In genomic region chr9:131525643-131526565, GRCh38 we compare ENCODE assay signal across 26 cellular contexts. TPM values are rescaled to one million over a fixed set of nuclear protein-coding genes. Genes with fewer than 3 reads are reported as not detected.
A peak's percentile ranks its signal among the peaks of the same experiment; 100 is the strongest.
DNase-seq lines count a peak whose midpoint lies in the region; ATAC-seq and FAIRE-seq lines count a peak whose summit lies in the region.
"Had no signal": no experiment of that assay in that cellular context is flagged by ENCODE, and none has a peak within 500 bp of the region (broad histone marks: within the 10 kb centered on the region; RNA-seq: fewer than 3 reads in every experiment).

No MANE protein-coding gene starts in this region.

- H3K27me3 Mint-ChIP-seq in activated T-helper 2 cell treated with anti-CD3 and anti-CD28 coated beads, Interferon-gamma antibody, Interleukin-2, Interleukin-4, amounts not matched to agents 10 μg/mL and 5 μg/mL and 100 μg/mL, durations not matched to agents 14 hours and 24 hours and 36 hours (ENCODE audit: low read depth): no peaks in the 10 kb centered on the region
- H3K27me3 Mint-ChIP-seq: activated T-cell treated with anti-CD3 and anti-CD28 coated beads, Interleukin-2, amount 50 U/mL, for 24 hours; B cell; naive thymus-derived CD4-positive, alpha-beta T cell had no signal

- ATAC-seq in GM19467 (IDR thresholded peaks at IDR 0.05; ENCODE audit: unreplicated experiment) (no peak), HG02970 (IDR thresholded peaks at IDR 0.05; ENCODE audit: low FRiP score, unreplicated experiment) (no peak)
- ATAC-seq: A549; left lobe of liver; naive thymus-derived CD4-positive, alpha-beta T cell had no signal

- no peak for FAIRE-seq in RCC 7860 (lab: Jason Lieb, UNC)
- FAIRE-seq: A549, H1, urothelium cell line had no signal

- intact Hi-C loops in activated T-helper 2 cell treated with anti-CD3 and anti-CD28 coated beads, Interferon-gamma antibody, Interleukin-2, Interleukin-4, amounts not matched to agents 10 μg/mL and 5 μg/mL and 100 μg/mL, durations not matched to agents 14 hours and 24 hours and 36 hours (cut with micrococcal nuclease): no loop called here
- intact Hi-C loops in head of caudate nucleus (cut with DNase I): loop anchor here (10.0 kb wide), 1 partner anchor 219 kb away; the partner anchor contains the start of gene RAPGEF1

- peak; percentile 91 for DNase-seq in Ammon's horn (ENCODE audit: low spot score)
- no peak for DNase-seq in activated T-helper 2 cell treated with anti-CD3 and anti-CD28 coated beads, Interferon-gamma antibody, Interleukin-2, Interleukin-4, amounts not matched to agents 10 μg/mL and 5 μg/mL and 100 μg/mL, durations not matched to agents 14 hours and 24 hours and 36 hours (ENCODE audit: low spot score)
- peak in 41 of 42 donors; percentile 27 to 85 (median 67) for DNase-seq in head of caudate nucleus
- peak in 46 of 56 donors; percentile 11 to 77 (median 42) for DNase-seq in nucleus accumbens (lab: John Stamatoyannopoulos, UW)
- no peak for DNase-seq in GDM1 (lab: John Stamatoyannopoulos, UW)
- DNase-seq in RCC 7860 (ENCODE audit: low spot score): no peak
- DNase-seq: activated T-cell treated with anti-CD3 and anti-CD28 coated beads, Interleukin-2, amount 50 U/mL, for 24 hours; adrenal gland; DMS79 treated with DMSO at 0.1 percent for 48 hours; Kasumi-1; naive thymus-derived CD4-positive, alpha-beta T cell; NCI-H524; NK-92 treated with Interleukin-12 subunit alpha and Interleukin-12 subunit beta, amount 100 ng/mL, for 24 hours had no signal

- peak overlapping the region; percentile 26 for H3K27ac Mint-ChIP-seq in activated T-helper 2 cell treated with anti-CD3 and anti-CD28 coated beads, Interferon-gamma antibody, Interleukin-2, Interleukin-4, amounts not matched to agents 10 μg/mL and 5 μg/mL and 100 μg/mL, durations not matched to agents 14 hours and 24 hours and 36 hours
- H3K27ac Mint-ChIP-seq: B cell; T-helper 1 cell treated with Interleukin-12 subunit alpha and Interleukin-12 subunit beta and Interleukin-4 antibody, amounts not matched to agents 30 μg/mL and 1 μg/mL, for 36 hours had no signal

- H3K4me1 Mint-ChIP-seq in activated T-helper 2 cell treated with anti-CD3 and anti-CD28 coated beads, Interferon-gamma antibody, Interleukin-2, Interleukin-4, amounts not matched to agents 10 μg/mL and 5 μg/mL and 100 μg/mL, durations not matched to agents 14 hours and 24 hours and 36 hours (ENCODE audit: low read depth): peaks cover 6% of the 10 kb centered on the region

- no peak overlapping the region for H3K4me3 Mint-ChIP-seq in activated T-helper 2 cell treated with anti-CD3 and anti-CD28 coated beads, Interferon-gamma antibody, Interleukin-2, Interleukin-4, amounts not matched to agents 10 μg/mL and 5 μg/mL and 100 μg/mL, durations not matched to agents 14 hours and 24 hours and 36 hours (ENCODE audit: low read depth)
- H3K4me3 Mint-ChIP-seq: activated T-cell treated with anti-CD3 and anti-CD28 coated beads, Interleukin-2, amount 50 U/mL, for 24 hours; B cell; T-helper 1 cell treated with Interleukin-12 subunit alpha and Interleukin-12 subunit beta and Interleukin-4 antibody, amounts not matched to agents 30 μg/mL and 1 μg/mL, for 36 hours had no signal

- peaks cover 54% of the 10 kb centered on the region for H3K36me3 Mint-ChIP-seq in activated T-helper 2 cell treated with anti-CD3 and anti-CD28 coated beads, Interferon-gamma antibody, Interleukin-2, Interleukin-4, amounts not matched to agents 10 μg/mL and 5 μg/mL and 100 μg/mL, durations not matched to agents 14 hours and 24 hours and 36 hours (ENCODE audit: low read depth)

- no peaks in the 10 kb centered on the region for H3K9me3 Mint-ChIP-seq in activated T-helper 2 cell treated with anti-CD3 and anti-CD28 coated beads, Interferon-gamma antibody, Interleukin-2, Interleukin-4, amounts not matched to agents 10 μg/mL and 5 μg/mL and 100 μg/mL, durations not matched to agents 14 hours and 24 hours and 36 hours
- H3K9me3 Mint-ChIP-seq: activated T-cell treated with anti-CD3 and anti-CD28 coated beads, Interleukin-2, amount 50 U/mL, for 24 hours; naive thymus-derived CD4-positive, alpha-beta T cell; T-helper 1 cell treated with Interleukin-12 subunit alpha and Interleukin-12 subunit beta and Interleukin-4 antibody, amounts not matched to agents 30 μg/mL and 1 μg/mL, for 36 hours had no signal

RNA-seq across cellular contexts. Expression of gene UCK1, which starts 5.2 kb away (rescaled TPM):
- 22.4 and 24.9 TPM in 2 replicates for total RNA-seq in activated T-helper 2 cell treated with anti-CD3 and anti-CD28 coated beads, Interferon-gamma antibody, Interleukin-2, Interleukin-4, amounts not matched to agents 10 μg/mL and 5 μg/mL and 100 μg/mL, durations not matched to agents 14 hours and 24 hours and 36 hours

RNA-seq across cellular contexts. Expression of gene PRRT1B, which starts 19.4 kb away (rescaled TPM):
- total RNA-seq in activated T-helper 2 cell treated with anti-CD3 and anti-CD28 coated beads, Interferon-gamma antibody, Interleukin-2, Interleukin-4, amounts not matched to agents 10 μg/mL and 5 μg/mL and 100 μg/mL, durations not matched to agents 14 hours and 24 hours and 36 hours: not detected in 2 replicates
- total RNA-seq: activated CD8-positive, alpha-beta memory T cell treated with anti-CD3 and anti-CD28 coated beads for 36 hours; adrenal gland; B cell; cardiac muscle cell; dermis microvascular lymphatic vessel endothelial cell; mesenteric fat pad; naive thymus-derived CD4-positive, alpha-beta T cell; SK-MEL-5 had no signal

RNA-seq across cellular contexts. Expression of gene POMT1, which starts 23.2 kb away (rescaled TPM):
- 44.5 and 46.9 TPM in 2 replicates for total RNA-seq in activated T-helper 2 cell treated with anti-CD3 and anti-CD28 coated beads, Interferon-gamma antibody, Interleukin-2, Interleukin-4, amounts not matched to agents 10 μg/mL and 5 μg/mL and 100 μg/mL, durations not matched to agents 14 hours and 24 hours and 36 hours

Comparison
In these comparisons a context has a peak if more than half of its experiments do, and no peak if none do; other contexts are left out.
1. DNase-seq: peak in Ammon's horn (single experiment), head of caudate nucleus (41 of 42) and nucleus accumbens (46 of 56); none in activated T-helper 2 cell treated with anti-CD3 and anti-CD28 coated beads, Interferon-gamma antibody, Interleukin-2, Interleukin-4, amounts not matched to agents 10 μg/mL and 5 μg/mL and 100 μg/mL, durations not matched to agents 14 hours and 24 hours and 36 hours (single experiment), GDM1 (single experiment) and RCC 7860 (single experiment).